ENCODE assay signal across 10 cellular contexts in genomic region chr10:62019685-62020361, GRCh38.
DNase-seq lines count a peak whose midpoint lies in the region; ATAC-seq, FAIRE-seq and TF ChIP-seq lines count a peak whose summit lies in the region.
"Had no signal": no experiment of that assay in that cellular context is flagged by ENCODE, and none has a peak within 500 bp of the region (broad histone marks: within the 10 kb centered on the region; RNA-seq: fewer than 3 reads in every experiment).

No MANE protein-coding gene starts in this region.

- H3K27ac ChIP-seq in kidney (ENCODE audit: low read depth in 2 of 2, low read length in 2 of 2) (peak overlapping the region; percentile 40 to 58), tibial artery (peak overlapping the region; percentile 78 to 80)

- H3K9ac ChIP-seq in kidney (ENCODE audit: low read length in 2 of 2) = peak overlapping the region in 1 of 2 donors; percentile 27

- TF ChIP-seq CTCF in kidney (IDR thresholded peaks at IDR 0.05; ENCODE audit: borderline replicate concordance, extremely low read depth, insufficient read depth) (no peak), tibial artery (IDR thresholded peaks at IDR 0.05) (no peak)

- intact Hi-C loops in kidney (cut with DNase I) = no loop called here
- intact Hi-C loops in tibial artery (cut with DNase I; ENCODE audit: low total_unique reads) = no loop called here

- no peak for DNase-seq in activated T-cell treated with anti-CD3 and anti-CD28 coated beads, Interleukin-2, amount 50 U/mL, for 72 hours
- DNase-seq in activated T-cell treated with anti-CD3 and anti-CD28 coated beads for 4 hours (no peak), kidney (no peak), tibial artery (no peak), DMS79 treated with DMSO at 0.1 percent for 48 hours (lab: John Stamatoyannopoulos, UW) (no peak), KG1 (lab: John Stamatoyannopoulos, UW) (no peak)
- DNase-seq: AML-193, KBM-7 had no signal

- peak overlapping the region; percentile 63 to 90 for H3K4me3 Mint-ChIP-seq in activated T-cell treated with anti-CD3 and anti-CD28 coated beads, Interleukin-2, amount 50 U/mL, for 72 hours
- H3K4me3 Mint-ChIP-seq in activated naive CD8-positive, alpha-beta T cell = peak overlapping the region; percentile 72

- H3K4me1 ChIP-seq in kidney (ENCODE audit: control insufficient read depth in 1 of 2, insufficient read depth in 1 of 2, low read depth in 1 of 2, low read length in 2 of 2) (peaks cover 8 to 15% of the 10 kb centered on the region in 2 donors), tibial artery (peaks cover 0 to 72% (median 40%) of the 10 kb centered on the region in 4 donors)

- peaks cover 10 to 21% of the 10 kb centered on the region in 2 donors for H3K36me3 Mint-ChIP-seq in activated T-cell treated with anti-CD3 and anti-CD28 coated beads, Interleukin-2, amount 50 U/mL, for 72 hours (ENCODE audit: insufficient read depth in 2 of 2)
- H3K36me3 Mint-ChIP-seq in activated naive CD8-positive, alpha-beta T cell = peaks cover 11% of the 10 kb centered on the region

- H3K9me3 Mint-ChIP-seq in activated T-cell treated with anti-CD3 and anti-CD28 coated beads, Interleukin-2, amount 50 U/mL, for 72 hours = peaks cover 4 to 5% of the 10 kb centered on the region in 2 donors
- peaks cover 4% of the 10 kb centered on the region for H3K9me3 Mint-ChIP-seq in activated naive CD8-positive, alpha-beta T cell (ENCODE audit: low read depth)

- H3K36me3 ChIP-seq in kidney (ENCODE audit: control insufficient read depth in 1 of 2, insufficient read depth in 2 of 2, low read length in 2 of 2) (no peaks in the 10 kb centered on the region), tibial artery (no peaks in the 10 kb centered on the region)

- H3K9me3 ChIP-seq in kidney (ENCODE audit: control insufficient read depth in 1 of 2, low read length in 2 of 2) (peaks cover 0 to 3% of the 10 kb centered on the region in 2 donors), tibial artery (peaks cover 0 to 6% (median 0%) of the 10 kb centered on the region in 3 donors)

- H3K4me3 ChIP-seq in kidney (ENCODE audit: low read length in 2 of 2) (no peak overlapping the region), tibial artery (peak overlapping the region in 1 of 2 donors; percentile 7)

- no peak for FAIRE-seq in kidney (lab: Jason Lieb, UNC)

- H3K27ac Mint-ChIP-seq in activated T-cell treated with anti-CD3 and anti-CD28 coated beads, Interleukin-2, amount 50 U/mL, for 72 hours = peak overlapping the region; percentile 99
- peak overlapping the region; percentile 95 for H3K27ac Mint-ChIP-seq in activated naive CD8-positive, alpha-beta T cell

- no peaks in the 10 kb centered on the region for H3K27me3 ChIP-seq in tibial artery

- no peaks in the 10 kb centered on the region for H3K27me3 Mint-ChIP-seq in activated T-cell treated with anti-CD3 and anti-CD28 coated beads, Interleukin-2, amount 50 U/mL, for 72 hours (ENCODE audit: low read depth)
- H3K27me3 Mint-ChIP-seq in activated naive CD8-positive, alpha-beta T cell = no peaks in the 10 kb centered on the region

- peaks cover 92% of the 10 kb centered on the region for H3K4me1 Mint-ChIP-seq in activated T-cell treated with anti-CD3 and anti-CD28 coated beads, Interleukin-2, amount 50 U/mL, for 72 hours (ENCODE audit: low read depth)
- peaks cover 42% of the 10 kb centered on the region for H3K4me1 Mint-ChIP-seq in activated naive CD8-positive, alpha-beta T cell (ENCODE audit: low read depth)

- peak; percentile 36 to 53 for ATAC-seq in activated T-cell treated with anti-CD3 and anti-CD28 coated beads, Interleukin-2, amount 50 U/mL, for 72 hours (replicated peaks in 1 of 2)
- ATAC-seq in HG02852 (IDR thresholded peaks at IDR 0.05; ENCODE audit: unreplicated experiment) = no peak
